Comparison of ENCODE assay signal across 8 cellular contexts in the genomic region with DNA sequence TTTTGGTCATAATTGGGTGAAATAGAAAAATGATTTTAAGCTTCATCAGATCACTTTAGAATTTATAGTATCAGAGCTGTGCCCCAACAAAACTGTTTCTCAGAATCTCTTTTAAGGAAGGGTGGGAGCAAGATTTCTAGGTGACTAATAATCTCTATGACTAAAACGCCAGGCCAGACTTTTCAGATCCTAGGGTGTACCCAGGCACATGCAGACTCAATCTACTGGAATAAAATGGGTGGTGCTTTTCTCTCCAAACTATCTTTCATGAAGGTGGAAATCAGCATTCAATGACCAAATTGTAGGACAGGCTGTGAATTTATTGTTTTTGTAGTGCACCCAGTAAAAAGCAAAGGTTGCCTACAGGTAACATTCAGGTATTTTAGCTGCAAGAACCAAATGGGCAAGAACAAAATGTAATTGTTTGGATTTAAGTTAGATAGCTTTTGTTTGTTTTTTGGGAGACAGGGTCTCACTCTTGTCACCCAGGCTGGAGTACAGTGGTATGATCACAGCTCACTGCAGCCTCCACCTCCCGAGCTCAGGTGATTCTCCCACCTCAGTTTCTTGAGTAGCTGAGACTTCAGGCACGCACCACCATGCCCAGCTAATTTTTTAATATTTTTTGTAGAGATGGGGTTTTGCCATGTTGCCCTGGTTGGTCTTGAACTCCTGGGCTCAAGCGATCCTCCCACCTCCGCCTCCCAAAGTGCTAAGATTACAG. TPM values are rescaled to one million over a fixed set of nuclear protein-coding genes. Genes with fewer than 3 reads are reported as not detected.
DNase-seq lines count a peak whose midpoint lies in the region; ATAC-seq, FAIRE-seq and TF ChIP-seq lines count a peak whose summit lies in the region.

No MANE protein-coding gene starts in this region.

- peaks cover 39% of the 10 kb centered on the region for H4K20me1 ChIP-seq in SK-N-SH (ENCODE audit: insufficient read depth)

- H3K9me3 ChIP-seq in SK-N-SH, result 0 out of 2 replicates have a peak, but pooled peaks cover 3% of the 10 kb centered on the region
- no peaks in the 10 kb centered on the region for H3K9me3 ChIP-seq in esophagus squamous epithelium
- H3K9me3 ChIP-seq in gastrocnemius medialis, result no peaks in the 10 kb centered on the region

- peak; percentile 49 for FAIRE-seq in GM19239 (lab: Jason Lieb, UNC)

- H3K4me1 ChIP-seq in SK-N-SH (ENCODE audit: control insufficient read depth in 1 of 2, insufficient read depth in 2 of 2, low read depth in 1 of 2, low read length in 1 of 2) (peaks cover 14 to 43% of the 10 kb centered on the region in 2 experiments; a peak in 3 of 4 replicates), esophagus squamous epithelium (peaks cover 28 to 72% (median 33%) of the 10 kb centered on the region in 3 donors), gastrocnemius medialis (peaks cover 48 to 53% of the 10 kb centered on the region in 2 donors)

- peaks cover 26% of the 10 kb centered on the region for H3F3A ChIP-seq in SK-N-SH (replicated peaks; ENCODE audit: insufficient read depth)

- CTCF ChIA-PET in SK-N-SH (lab: Yijun Ruan, JAX), result interaction anchor here (1.2 to 5.2 kb wide), 3 partner anchors 13 to 40 kb away, joined by 3 to 33 read pairs (median 3); no protein-coding TSS in a partner anchor

- intact Hi-C loops in esophagus squamous epithelium (cut with DNase I), result no loop called here
- intact Hi-C loops in gastrocnemius medialis (cut with DNase I; ENCODE audit: low total_unique reads), result loop anchor here (1.0 to 5.0 kb wide), 4 partner anchors 14 to 156 kb away; no protein-coding TSS in a partner anchor

- H3K4me3 ChIP-seq in SK-N-SH (ENCODE audit: low read depth in 2 of 2, low read length in 1 of 2) (peak overlapping the region; percentile 79 to 86), esophagus squamous epithelium (peak overlapping the region; percentile 46 to 71 (median 60)), gastrocnemius medialis (peak overlapping the region; percentile 67 to 82 (median 72))

- TF ChIP-seq CTCF in SK-N-SH (IDR thresholded peaks at IDR 0.05) (no peak), esophagus squamous epithelium (IDR thresholded peaks at IDR 0.05) (no peak), gastrocnemius medialis (IDR thresholded peaks at IDR 0.05 in 4 of 5, conservative IDR thresholded peaks at IDR 0.05 in 1 of 5) (no peak)

- no peak for TF ChIP-seq RAD21 in SK-N-SH (IDR thresholded peaks at IDR 0.05; ENCODE audit: low read length)

- H3K4me2 ChIP-seq in SK-N-SH, result peak overlapping the region; percentile 85

- H3K9me2 ChIP-seq in SK-N-SH, result no peaks in the 10 kb centered on the region

- WGBS in SK-N-SH (ENCODE audit: low lambda C conversion rate), result 52% methylated on average over 5 of the region's 5 CpGs
- 53 to 55% methylated on average over 5 of the region's 5 CpGs for WGBS in esophagus squamous epithelium, 2 donors

- ATAC-seq in gastrocnemius medialis (no peak), GM21619 (IDR thresholded peaks at IDR 0.05; ENCODE audit: unreplicated experiment) (no peak), HG03354 (IDR thresholded peaks at IDR 0.05; ENCODE audit: poor library complexity, severe bottlenecking, unreplicated experiment) (no peak)

- POLR2A ChIA-PET in SK-N-SH (lab: Yijun Ruan, JAX), result interaction anchor here (0.7 to 0.8 kb wide), 3 partner anchors 15 to 154 kb away, joined by 3 to 6 read pairs (median 3); a partner anchor contains a TSS

- in situ Hi-C loops in gastrocnemius medialis (cut with MboI; ENCODE audit: low sequenced_read_pairs in 4 of 4), result no loop called here

- no peak for DNase-seq in GM19239 (ENCODE audit: insufficient read length, low spot score)
- no peak for DNase-seq in SK-N-SH
- DNase-seq in esophagus squamous epithelium (lab: John Stamatoyannopoulos, UW), result no peak
- DNase-seq in gastrocnemius medialis, result no peak
- DNase-seq in NCI-H2107 (lab: John Stamatoyannopoulos, UW), result no peak
- DNase-seq in NCI-H146 treated with DMSO at 0.1 percent for 48 hours (lab: John Stamatoyannopoulos, UW; ENCODE audit: unreplicated experiment), result no peak

- peak overlapping the region; percentile 98 for H3K9ac ChIP-seq in SK-N-SH

- peaks cover 66% of the 10 kb centered on the region for H3K79me2 ChIP-seq in SK-N-SH (ENCODE audit: insufficient read depth)

- TF ChIP-seq POLR2A in esophagus squamous epithelium (IDR thresholded peaks at IDR 0.05) (peak in 1 of 4 donors; percentile 5), gastrocnemius medialis (IDR thresholded peaks at IDR 0.05) (no peak)

- no peaks in the 10 kb centered on the region for H3K27me3 ChIP-seq in SK-N-SH (ENCODE audit: insufficient read depth)
- H3K27me3 ChIP-seq in esophagus squamous epithelium, result no peaks in the 10 kb centered on the region
- H3K27me3 ChIP-seq in gastrocnemius medialis, result no peaks in the 10 kb centered on the region

- peaks cover 6 to 28% of the 10 kb centered on the region in 2 experiments for H3K36me3 ChIP-seq in SK-N-SH (replicated peaks in 1 of 2; ENCODE audit: control insufficient read depth in 1 of 2, insufficient read depth in 2 of 2, low read length in 1 of 2)
- H3K36me3 ChIP-seq in esophagus squamous epithelium, result peaks cover 0 to 24% (median 0%) of the 10 kb centered on the region in 3 donors
- no peaks in the 10 kb centered on the region for H3K36me3 ChIP-seq in gastrocnemius medialis

- no peak for TF ChIP-seq EP300 in SK-N-SH (IDR thresholded peaks at IDR 0.05; ENCODE audit: borderline replicate concordance in 1 of 2, low read depth in 1 of 2, low read length in 1 of 2)

- peak overlapping the region; percentile 98 to 99 for H3K27ac ChIP-seq in SK-N-SH (ENCODE audit: low read depth in 2 of 2, low read length in 1 of 2)
- H3K27ac ChIP-seq in esophagus squamous epithelium, result peak overlapping the region; percentile 94 to 100 (median 96)
- peak overlapping the region; percentile 91 to 96 (median 93) for H3K27ac ChIP-seq in gastrocnemius medialis

- H2AFZ ChIP-seq in SK-N-SH (ENCODE audit: low read depth), result no peak overlapping the region; the same call in 1 of the 2 replicates

TF ChIP-seq in SK-N-SH, 30 proteins besides CTCF, POLR2A, EP300 and RAD21:
- TF ChIP-seq GABPA (IDR thresholded peaks at IDR 0.05; ENCODE audit: low read depth), result no peak
- no peak for TF ChIP-seq NFIC (IDR thresholded peaks at IDR 0.05; ENCODE audit: borderline replicate concordance)
- no peak for TF ChIP-seq MXI1 (IDR thresholded peaks at IDR 0.05; ENCODE audit: low read depth, low read length)
- TF ChIP-seq GATA2 (CRISPR knock-in tag; IDR thresholded peaks at IDR 0.05), result no peak
- TF ChIP-seq EZH2phosphoT487 (IDR thresholded peaks at IDR 0.05; ENCODE audit: borderline replicate concordance, low read depth), result no peak
- TF ChIP-seq TAF1 (IDR thresholded peaks at IDR 0.05; ENCODE audit: borderline replicate concordance, low read depth, low read length), result no peak
- TF ChIP-seq, protein P1, sequence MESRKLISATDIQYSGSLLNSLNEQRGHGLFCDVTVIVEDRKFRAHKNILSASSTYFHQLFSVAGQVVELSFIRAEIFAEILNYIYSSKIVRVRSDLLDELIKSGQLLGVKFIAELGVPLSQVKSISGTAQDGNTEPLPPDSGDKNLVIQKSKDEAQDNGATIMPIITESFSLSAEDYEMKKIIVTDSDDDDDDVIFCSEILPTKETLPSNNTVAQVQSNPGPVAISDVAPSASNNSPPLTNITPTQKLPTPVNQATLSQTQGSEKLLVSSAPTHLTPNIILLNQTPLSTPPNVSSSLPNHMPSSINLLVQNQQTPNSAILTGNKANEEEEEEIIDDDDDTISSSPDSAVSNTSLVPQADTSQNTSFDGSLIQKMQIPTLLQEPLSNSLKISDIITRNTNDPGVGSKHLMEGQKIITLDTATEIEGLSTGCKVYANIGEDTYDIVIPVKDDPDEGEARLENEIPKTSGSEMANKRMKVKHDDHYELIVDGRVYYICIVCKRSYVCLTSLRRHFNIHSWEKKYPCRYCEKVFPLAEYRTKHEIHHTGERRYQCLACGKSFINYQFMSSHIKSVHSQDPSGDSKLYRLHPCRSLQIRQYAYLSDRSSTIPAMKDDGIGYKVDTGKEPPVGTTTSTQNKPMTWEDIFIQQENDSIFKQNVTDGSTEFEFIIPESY (IDR thresholded peaks at IDR 0.05; ENCODE audit: borderline replicate concordance, low read depth), result no peak

RNA-seq across cellular contexts. Expression of a gene that starts 49.5 kb away (rescaled TPM):
- 43.7 and 61.0 TPM in 2 replicates for polyA plus RNA-seq in SK-N-SH (2012; rRNA removed)
- polyA plus RNA-seq in SK-N-SH (2012; cell fraction: cytosol; rRNA removed), result 61.5 and 75.2 TPM in 2 replicates
- polyA plus RNA-seq in SK-N-SH (2012; cell fraction: nucleus; rRNA removed), result 40.4 and 72.7 TPM in 2 replicates
- total RNA-seq in esophagus squamous epithelium, result 10 to 100 TPM; 66.3 to 92.3 (median 83.4) TPM
- 10 to 100 TPM; 35.4 to 65.9 (median 49.3) TPM for total RNA-seq in gastrocnemius medialis
